Comparison of ENCODE assay signal across 9 cellular contexts in the genomic region with DNA sequence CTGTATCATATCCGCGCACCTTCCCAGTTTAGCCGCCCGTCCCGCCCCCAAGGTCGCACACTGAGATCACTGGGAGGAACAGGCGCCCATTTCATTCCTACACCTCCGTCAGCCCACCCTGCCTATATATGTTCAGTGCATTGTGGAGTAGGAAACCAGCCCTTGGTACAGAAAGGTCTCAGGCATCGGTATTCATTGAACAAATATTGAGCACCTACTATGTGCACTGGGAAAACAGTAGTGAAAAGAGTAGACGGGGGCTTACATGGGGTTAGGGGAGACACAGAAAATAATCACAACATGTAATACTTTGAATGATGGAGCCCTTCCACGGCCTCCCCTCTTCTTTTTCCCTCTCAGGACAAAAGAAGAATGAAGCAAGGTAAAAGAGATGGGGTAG. TPM values are rescaled to one million over a fixed set of nuclear protein-coding genes. Genes with fewer than 3 reads are reported as not detected.
A peak's percentile ranks its signal among the peaks of the same experiment; 100 is the strongest.
DNase-seq lines count a peak whose midpoint lies in the region; ATAC-seq, FAIRE-seq and TF ChIP-seq lines count a peak whose summit lies in the region.
"Had no signal": no experiment of that assay in that cellular context is flagged by ENCODE, and none has a peak within 500 bp of the region (broad histone marks: within the 10 kb centered on the region; RNA-seq: fewer than 3 reads in every experiment).

No MANE protein-coding gene starts in this region.

- POLR2A ChIA-PET in T-cell (lab: Charles Lee), result no interaction called here

- H3K27ac Mint-ChIP-seq in T-helper 2 cell treated with Interferon-gamma antibody and Interleukin-4, amounts not matched to agents 5 μg/mL and 100 μg/mL, for 36 hours, result no peak overlapping the region
- H3K27ac Mint-ChIP-seq in T-cell, result no peak overlapping the region
- no peak overlapping the region for H3K27ac Mint-ChIP-seq in glutamatergic neuron (ENCODE audit: unreplicated experiment)
- H3K27ac Mint-ChIP-seq in stimulated activated memory B cell treated with anti-CD40 and anti-IgM and Interleukin-4, amounts not matched to agents 10 μg/mL and 1 μg/mL and 100 μg/mL, for 72 hours, result peak overlapping the region; percentile 92

- CTCF ChIA-PET in T-cell (lab: Charles Lee), result no interaction called here

- H3K4me3 Mint-ChIP-seq in T-helper 2 cell treated with Interferon-gamma antibody and Interleukin-4, amounts not matched to agents 5 μg/mL and 100 μg/mL, for 36 hours, result peak overlapping the region; percentile 87
- H3K4me3 Mint-ChIP-seq in T-cell, result peak overlapping the region; percentile 82 to 88 (median 84)
- peak overlapping the region; percentile 84 for H3K4me3 Mint-ChIP-seq in glutamatergic neuron (ENCODE audit: unreplicated experiment)
- H3K4me3 Mint-ChIP-seq in stimulated activated memory B cell treated with anti-CD40 and anti-IgM and Interleukin-4, amounts not matched to agents 10 μg/mL and 1 μg/mL and 100 μg/mL, for 72 hours, result peak overlapping the region; percentile 89

- no peaks in the 10 kb centered on the region for H3K9me3 Mint-ChIP-seq in T-helper 2 cell treated with Interferon-gamma antibody and Interleukin-4, amounts not matched to agents 5 μg/mL and 100 μg/mL, for 36 hours
- no peaks in the 10 kb centered on the region for H3K9me3 Mint-ChIP-seq in T-cell
- no peaks in the 10 kb centered on the region for H3K9me3 Mint-ChIP-seq in glutamatergic neuron (ENCODE audit: unreplicated experiment)
- H3K9me3 Mint-ChIP-seq in stimulated activated memory B cell treated with anti-CD40 and anti-IgM and Interleukin-4, amounts not matched to agents 10 μg/mL and 1 μg/mL and 100 μg/mL, for 72 hours, result no peaks in the 10 kb centered on the region

- no peak for TF ChIP-seq POLR2A in GM12891 (IDR thresholded peaks at IDR 0.05; ENCODE audit: low read depth, low read length)

- no peak for ATAC-seq in T-cell (replicated peaks in 1 of 4)
- ATAC-seq in stimulated activated memory B cell treated with anti-CD40 and anti-IgM and Interleukin-4, amounts not matched to agents 10 μg/mL and 1 μg/mL and 100 μg/mL, for 72 hours, result no peak
- ATAC-seq in GM21723 (IDR thresholded peaks at IDR 0.05; ENCODE audit: unreplicated experiment), result no peak

- peaks cover 15% of the 10 kb centered on the region for H3K4me1 Mint-ChIP-seq in T-helper 2 cell treated with Interferon-gamma antibody and Interleukin-4, amounts not matched to agents 5 μg/mL and 100 μg/mL, for 36 hours (ENCODE audit: low read depth)
- H3K4me1 Mint-ChIP-seq in T-cell (peaks cover 27 to 32% (median 29%) of the 10 kb centered on the region in 3 donors), glutamatergic neuron (ENCODE audit: low read depth, unreplicated experiment) (peaks cover 8% of the 10 kb centered on the region)
- H3K4me1 Mint-ChIP-seq in stimulated activated memory B cell treated with anti-CD40 and anti-IgM and Interleukin-4, amounts not matched to agents 10 μg/mL and 1 μg/mL and 100 μg/mL, for 72 hours, result peaks cover 22% of the 10 kb centered on the region

- DNase-seq in T-helper 2 cell treated with Interferon-gamma antibody and Interleukin-4, amounts not matched to agents 5 μg/mL and 100 μg/mL, for 36 hours (ENCODE audit: low spot score), result no peak
- DNase-seq in T-helper 2 cell, result no peak
- no peak for DNase-seq in T-cell
- no peak for DNase-seq in glutamatergic neuron
- no peak for DNase-seq in GM12891 (ENCODE audit: insufficient read length, low spot score)
- no peak for DNase-seq in NCI-H2171 treated with DMSO at 0.1 percent for 48 hours (lab: John Stamatoyannopoulos, UW)

- FAIRE-seq in GM12891 (lab: Jason Lieb, UNC), result no peak
- FAIRE-seq: TTC549 had no signal

- TF ChIP-seq CTCF in glutamatergic neuron (IDR thresholded peaks at IDR 0.05; ENCODE audit: partially characterized antibody, unreplicated experiment), result no peak

- no peaks in the 10 kb centered on the region for H3K36me3 Mint-ChIP-seq in T-helper 2 cell treated with Interferon-gamma antibody and Interleukin-4, amounts not matched to agents 5 μg/mL and 100 μg/mL, for 36 hours (ENCODE audit: low read depth)
- H3K36me3 Mint-ChIP-seq in T-cell, result peaks cover 4% of the 10 kb centered on the region
- H3K36me3 Mint-ChIP-seq in glutamatergic neuron (ENCODE audit: unreplicated experiment), result no peaks in the 10 kb centered on the region
- peaks cover 5% of the 10 kb centered on the region for H3K36me3 Mint-ChIP-seq in stimulated activated memory B cell treated with anti-CD40 and anti-IgM and Interleukin-4, amounts not matched to agents 10 μg/mL and 1 μg/mL and 100 μg/mL, for 72 hours

- H3K27me3 Mint-ChIP-seq in T-helper 2 cell treated with Interferon-gamma antibody and Interleukin-4, amounts not matched to agents 5 μg/mL and 100 μg/mL, for 36 hours (ENCODE audit: low read depth), result no peaks in the 10 kb centered on the region
- H3K27me3 Mint-ChIP-seq in T-cell (no peaks in the 10 kb centered on the region), glutamatergic neuron (ENCODE audit: unreplicated experiment) (peaks cover 10% of the 10 kb centered on the region)
- H3K27me3 Mint-ChIP-seq in stimulated activated memory B cell treated with anti-CD40 and anti-IgM and Interleukin-4, amounts not matched to agents 10 μg/mL and 1 μg/mL and 100 μg/mL, for 72 hours, result no peaks in the 10 kb centered on the region

TF ChIP-seq in GM12891, 5 proteins besides CTCF, POLR2A, EP300 and RAD21:
- TF ChIP-seq POLR2AphosphoS5 (IDR thresholded peaks at IDR 0.05; ENCODE audit: low read depth, low read length) (no peak), SPI1 (IDR thresholded peaks at IDR 0.05; ENCODE audit: low read depth, low read length) (no peak), TAF1 (IDR thresholded peaks at IDR 0.05; ENCODE audit: low read depth, low read length) (no peak), PAX5 (IDR thresholded peaks at IDR 0.05; ENCODE audit: insufficient read depth, low read length, severe bottlenecking) (no peak), POU2F2 (IDR thresholded peaks at IDR 0.05; ENCODE audit: low read depth, low read length) (no peak)

RNA-seq across cellular contexts. Expression of a gene that starts 0.8 kb away (rescaled TPM):
- total RNA-seq in T-cell, result 10 to 100 TPM in 4 of 5 donors, 1 to 10 TPM in 1; 9.6 to 16.2 (median 14.4) TPM
- 16.5 TPM for total RNA-seq in glutamatergic neuron (ENCODE audit: unreplicated experiment)
- 12.0 TPM for polyA plus RNA-seq in GM12891 (2012; ENCODE audit: low read depth, missing spikeins)

RNA-seq across cellular contexts. Expression of a gene that starts 34.4 kb away (rescaled TPM):
- total RNA-seq in T-cell (100 to 1,000 TPM in 2 of 5 donors, 10 to 100 TPM in 3; 76.7 to 113 (median 97.6) TPM), glutamatergic neuron (ENCODE audit: unreplicated experiment) (155 TPM)
- 50.9 TPM for polyA plus RNA-seq in GM12891 (2012; ENCODE audit: low read depth, missing spikeins)
